ENCODE assay signal across 1 cellular context in the genomic region with DNA sequence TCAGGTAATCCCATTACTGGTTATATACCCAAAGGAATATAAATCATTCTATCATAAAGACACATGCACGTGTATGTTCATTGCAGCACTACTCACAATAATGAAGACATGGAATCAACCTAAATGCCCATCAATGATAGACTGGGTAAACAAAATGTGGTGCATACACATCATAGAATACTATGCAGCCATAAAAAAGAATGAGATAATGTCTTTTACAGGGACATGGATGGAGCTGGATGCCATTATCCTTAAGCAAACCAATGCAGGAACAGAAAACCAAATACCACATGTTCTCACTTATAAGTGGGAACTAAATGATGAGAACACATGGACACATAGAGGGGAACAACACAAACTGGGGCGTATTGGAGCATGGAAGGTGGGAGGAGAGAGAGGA. TPM values are rescaled to one million over a fixed set of nuclear protein-coding genes. Genes with fewer than 3 reads are reported as not detected.
"Had no signal": no experiment of that assay in that cellular context is flagged by ENCODE, and none has a peak within 500 bp of the region (broad histone marks: within the 10 kb centered on the region; RNA-seq: fewer than 3 reads in every experiment).

No MANE protein-coding gene starts in this region.

RNA-seq across cellular contexts. Expression of a gene that starts 5.8 kb away (rescaled TPM):
- total RNA-seq: bronchial epithelial cell had no signal
